In the genomic region with DNA sequence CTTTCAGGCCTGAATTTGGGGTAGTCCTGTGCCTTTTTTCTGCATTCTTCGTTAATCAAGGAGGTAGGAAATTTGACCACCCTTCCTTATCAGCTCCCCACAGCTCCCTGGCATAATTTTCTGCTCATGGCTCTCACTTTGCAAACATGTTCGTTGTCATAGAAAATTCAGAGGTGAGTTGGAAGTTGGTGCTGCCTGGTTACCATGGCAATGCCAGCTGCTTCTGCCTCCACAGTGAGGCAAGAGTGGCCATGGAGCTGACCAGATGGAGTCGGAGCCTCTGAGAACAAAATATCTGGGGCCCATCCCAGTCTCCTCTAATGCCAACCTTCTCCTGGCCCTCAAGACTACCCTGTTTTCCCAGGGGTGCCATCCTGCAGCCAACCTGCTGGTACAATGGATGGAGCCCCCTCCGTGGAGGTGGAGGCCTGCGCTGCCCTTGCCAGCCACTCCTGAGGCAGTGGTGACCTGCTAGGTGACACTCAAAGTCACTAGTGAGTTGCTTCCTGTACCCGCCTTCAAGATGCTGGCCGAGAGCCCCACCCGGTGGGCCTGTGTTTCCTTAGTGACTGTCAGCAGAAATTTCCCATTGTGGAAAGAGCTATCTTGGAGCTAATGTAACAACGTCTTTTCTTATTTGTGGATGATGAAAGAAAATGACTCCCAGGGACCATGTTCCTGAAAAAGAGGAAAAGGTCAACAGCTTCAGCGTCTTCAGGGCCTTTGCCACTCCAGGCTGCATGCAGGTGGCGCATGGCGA, we compare ENCODE assay signal across 1 cellular context.
TF ChIP-seq lines count a peak whose summit lies in the region.

No MANE protein-coding gene starts in this region.

TF ChIP-seq in HepG2, 621 proteins besides CTCF, POLR2A, EP300 and RAD21 (continued from another document):
- TF ChIP-seq ZNF317 (CRISPR knock-in tag; IDR thresholded peaks at IDR 0.05), result no peak
- TF ChIP-seq ELF4 (CRISPR knock-in tag; IDR thresholded peaks at IDR 0.05; ENCODE audit: borderline replicate concordance), result no peak
- TF ChIP-seq ZSCAN31 (CRISPR knock-in tag; IDR thresholded peaks at IDR 0.05; ENCODE audit: low read depth), result no peak
- TF ChIP-seq ZNF720 (CRISPR knock-in tag; IDR thresholded peaks at IDR 0.05), result no peak
